19 cellular contexts compared by ENCODE assay signal in the genomic region with DNA sequence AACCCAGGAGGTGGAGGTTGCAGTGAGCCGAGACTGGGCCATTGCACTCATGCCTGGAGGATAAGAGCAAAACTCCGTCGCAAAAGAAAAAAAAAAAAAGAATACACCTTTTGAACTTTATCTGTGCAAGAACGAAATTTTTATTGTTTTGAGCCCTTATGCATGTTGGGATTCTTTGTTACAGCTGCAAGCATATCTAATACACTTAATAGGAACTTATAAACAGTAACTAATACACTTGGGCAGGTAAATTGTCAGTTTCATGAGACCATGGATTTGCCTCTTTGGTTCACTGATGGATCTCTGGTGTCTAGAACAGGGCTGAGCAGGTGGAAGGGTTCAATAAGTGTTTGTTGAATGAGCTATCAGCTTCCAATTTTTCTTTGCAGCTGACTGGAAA.
"Had no signal": no experiment of that assay in that cellular context is flagged by ENCODE, and none has a peak within 500 bp of the region (broad histone marks: within the 10 kb centered on the region; RNA-seq: fewer than 3 reads in every experiment).

No MANE protein-coding gene starts in this region.

- H3K36me3 ChIP-seq: brain microvascular endothelial cell, colonic mucosa, ovary, thoracic aorta, upper lobe of left lung had no signal

- H3K4me1 ChIP-seq: colonic mucosa, psoas muscle had no signal

- DNase-seq: activated CD4-positive, alpha-beta memory T cell treated with anti-CD3 and anti-CD28 coated beads, Interleukin-2, amount 10 ng/mL, durations not matched to agents 7 days and 5 days; activated CD4-positive, alpha-beta T cell treated with anti-CD3 and anti-CD28 coated beads for 48 hours; activated CD4-positive, CD25-positive, alpha-beta regulatory T cell; activated naive CD4-positive, alpha-beta T cell treated with Interleukin-2 at 50 U/mL for 16 hours; activated naive CD8-positive, alpha-beta T cell treated with anti-CD3 and anti-CD28 coated beads, Interleukin-2, amount 10 ng/mL, durations not matched to agents 7 days and 5 days; activated T-cell treated with anti-CD3 and anti-CD28 coated beads, Interleukin-2, amount 50 U/mL, for 1 hour; anterior cingulate cortex; colonic mucosa; naive thymus-derived CD8-positive, alpha-beta T cell; ovary; psoas muscle; small intestine; stimulated activated CD4-positive, alpha-beta T cell treated with anti-CD3 and anti-CD28 coated beads, Interleukin-4, amount 100 ng/mL, for 4 hours; T-helper 9 cell; upper lobe of left lung had no signal

- H3K4me3 ChIP-seq: colonic mucosa, ovary, psoas muscle, thoracic aorta, upper lobe of left lung had no signal

- H3K27me3 ChIP-seq: brain microvascular endothelial cell, ovary, upper lobe of left lung had no signal

- H3K9me3 ChIP-seq: colonic mucosa, ovary had no signal

- H3K27ac ChIP-seq: colonic mucosa, ovary, psoas muscle, thoracic aorta, upper lobe of left lung had no signal

- ATAC-seq: activated T-helper 17 cell treated with anti-CD3 and anti-CD28 coated beads, Interleukin-2, amount 50 U/mL, for 72 hours; naive thymus-derived CD8-positive, alpha-beta T cell; psoas muscle; stimulated activated memory B cell treated with anti-CD40 and anti-IgM and Interleukin-4, amounts not matched to agents 10 μg/mL and 1 μg/mL and 100 μg/mL, for 72 hours had no signal
